Comparison of ENCODE assay signal across 1 cellular context in the genomic region with DNA sequence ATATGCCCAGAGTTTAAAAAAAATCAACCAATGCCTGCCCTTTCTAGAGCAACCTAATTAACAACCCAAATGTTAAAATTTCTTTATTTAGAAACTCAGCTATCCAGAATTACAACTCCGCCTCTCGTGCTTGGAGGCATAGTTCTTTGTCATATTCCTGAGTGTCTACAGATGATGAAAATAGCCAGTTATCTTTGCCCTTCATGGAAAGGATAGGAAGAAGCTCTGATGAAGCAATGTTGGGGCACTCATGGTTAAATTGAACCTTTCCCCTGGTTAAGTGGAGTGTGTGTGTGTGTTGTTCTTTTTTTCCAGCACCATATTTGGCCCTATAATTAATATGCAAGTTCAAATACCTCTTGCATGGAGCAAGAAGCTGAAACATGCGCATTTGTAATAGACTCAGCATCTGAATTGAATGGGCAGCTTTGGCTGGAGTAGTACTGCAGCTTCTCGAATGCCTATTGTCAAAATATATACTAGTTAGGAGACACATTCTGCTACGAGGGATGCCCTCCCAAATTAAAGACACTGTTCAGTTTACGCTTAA.
TF ChIP-seq lines count a peak whose summit lies in the region.

No MANE protein-coding gene starts in this region.

TF ChIP-seq in GM23338, 12 proteins besides CTCF, POLR2A, EP300 and RAD21 (continued from another document):
- TF ChIP-seq REST (IDR thresholded peaks at IDR 0.05; ENCODE audit: unreplicated experiment) = no peak
- TF ChIP-seq NANOG (IDR thresholded peaks at IDR 0.05; ENCODE audit: borderline replicate concordance) = no peak
- TF ChIP-seq EZH2 (IDR thresholded peaks at IDR 0.05; ENCODE audit: low read depth, unreplicated experiment) = no peak
- no peak for TF ChIP-seq ZNF331 (CRISPR knock-in tag; IDR thresholded peaks at IDR 0.05; ENCODE audit: low read depth)
- TF ChIP-seq ETS1 (IDR thresholded peaks at IDR 0.05) = no peak
- no peak for TF ChIP-seq EZH2phosphoT487 (IDR thresholded peaks at IDR 0.05; ENCODE audit: unreplicated experiment)
- TF ChIP-seq, protein P1, sequence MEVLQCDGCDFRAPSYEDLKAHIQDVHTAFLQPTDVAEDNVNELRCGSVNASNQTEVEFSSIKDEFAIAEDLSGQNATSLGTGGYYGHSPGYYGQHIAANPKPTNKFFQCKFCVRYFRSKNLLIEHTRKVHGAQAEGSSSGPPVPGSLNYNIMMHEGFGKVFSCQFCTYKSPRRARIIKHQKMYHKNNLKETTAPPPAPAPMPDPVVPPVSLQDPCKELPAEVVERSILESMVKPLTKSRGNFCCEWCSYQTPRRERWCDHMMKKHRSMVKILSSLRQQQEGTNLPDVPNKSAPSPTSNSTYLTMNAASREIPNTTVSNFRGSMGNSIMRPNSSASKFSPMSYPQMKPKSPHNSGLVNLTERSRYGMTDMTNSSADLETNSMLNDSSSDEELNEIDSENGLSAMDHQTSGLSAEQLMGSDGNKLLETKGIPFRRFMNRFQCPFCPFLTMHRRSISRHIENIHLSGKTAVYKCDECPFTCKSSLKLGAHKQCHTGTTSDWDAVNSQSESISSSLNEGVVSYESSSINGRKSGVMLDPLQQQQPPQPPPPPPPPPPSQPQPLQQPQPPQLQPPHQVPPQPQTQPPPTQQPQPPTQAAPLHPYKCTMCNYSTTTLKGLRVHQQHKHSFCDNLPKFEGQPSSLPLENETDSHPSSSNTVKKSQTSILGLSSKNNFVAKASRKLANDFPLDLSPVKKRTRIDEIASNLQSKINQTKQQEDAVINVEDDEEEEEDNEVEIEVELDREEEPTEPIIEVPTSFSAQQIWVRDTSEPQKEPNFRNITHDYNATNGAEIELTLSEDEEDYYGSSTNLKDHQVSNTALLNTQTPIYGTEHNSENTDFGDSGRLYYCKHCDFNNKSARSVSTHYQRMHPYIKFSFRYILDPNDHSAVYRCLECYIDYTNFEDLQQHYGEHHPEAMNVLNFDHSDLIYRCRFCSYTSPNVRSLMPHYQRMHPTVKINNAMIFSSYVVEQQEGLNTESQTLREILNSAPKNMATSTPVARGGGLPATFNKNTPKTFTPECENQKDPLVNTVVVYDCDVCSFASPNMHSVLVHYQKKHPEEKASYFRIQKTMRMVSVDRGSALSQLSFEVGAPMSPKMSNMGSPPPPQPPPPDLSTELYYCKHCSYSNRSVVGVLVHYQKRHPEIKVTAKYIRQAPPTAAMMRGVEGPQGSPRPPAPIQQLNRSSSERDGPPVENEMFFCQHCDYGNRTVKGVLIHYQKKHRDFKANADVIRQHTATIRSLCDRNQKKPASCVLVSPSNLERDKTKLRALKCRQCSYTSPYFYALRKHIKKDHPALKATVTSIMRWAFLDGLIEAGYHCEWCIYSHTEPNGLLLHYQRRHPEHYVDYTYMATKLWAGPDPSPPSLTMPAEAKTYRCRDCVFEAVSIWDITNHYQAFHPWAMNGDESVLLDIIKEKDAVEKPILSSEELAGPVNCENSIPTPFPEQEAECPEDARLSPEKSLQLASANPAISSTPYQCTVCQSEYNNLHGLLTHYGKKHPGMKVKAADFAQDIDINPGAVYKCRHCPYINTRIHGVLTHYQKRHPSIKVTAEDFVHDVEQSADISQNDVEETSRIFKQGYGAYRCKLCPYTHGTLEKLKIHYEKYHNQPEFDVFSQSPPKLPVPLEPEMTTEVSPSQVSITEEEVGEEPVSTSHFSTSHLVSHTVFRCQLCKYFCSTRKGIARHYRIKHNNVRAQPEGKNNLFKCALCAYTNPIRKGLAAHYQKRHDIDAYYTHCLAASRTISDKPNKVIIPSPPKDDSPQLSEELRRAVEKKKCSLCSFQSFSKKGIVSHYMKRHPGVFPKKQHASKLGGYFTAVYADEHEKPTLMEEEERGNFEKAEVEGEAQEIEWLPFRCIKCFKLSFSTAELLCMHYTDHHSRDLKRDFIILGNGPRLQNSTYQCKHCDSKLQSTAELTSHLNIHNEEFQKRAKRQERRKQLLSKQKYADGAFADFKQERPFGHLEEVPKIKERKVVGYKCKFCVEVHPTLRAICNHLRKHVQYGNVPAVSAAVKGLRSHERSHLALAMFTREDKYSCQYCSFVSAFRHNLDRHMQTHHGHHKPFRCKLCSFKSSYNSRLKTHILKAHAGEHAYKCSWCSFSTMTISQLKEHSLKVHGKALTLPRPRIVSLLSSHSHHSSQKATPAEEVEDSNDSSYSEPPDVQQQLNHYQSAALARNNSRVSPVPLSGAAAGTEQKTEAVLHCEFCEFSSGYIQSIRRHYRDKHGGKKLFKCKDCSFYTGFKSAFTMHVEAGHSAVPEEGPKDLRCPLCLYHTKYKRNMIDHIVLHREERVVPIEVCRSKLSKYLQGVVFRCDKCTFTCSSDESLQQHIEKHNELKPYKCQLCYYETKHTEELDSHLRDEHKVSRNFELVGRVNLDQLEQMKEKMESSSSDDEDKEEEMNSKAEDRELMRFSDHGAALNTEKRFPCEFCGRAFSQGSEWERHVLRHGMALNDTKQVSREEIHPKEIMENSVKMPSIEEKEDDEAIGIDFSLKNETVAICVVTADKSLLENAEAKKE (CRISPR knock-in tag; IDR thresholded peaks at IDR 0.05) = no peak
- TF ChIP-seq CREB1 (CRISPR knock-in tag; IDR thresholded peaks at IDR 0.05; ENCODE audit: low read depth) = no peak
- TF ChIP-seq STAT1 (IDR thresholded peaks at IDR 0.05; ENCODE audit: unreplicated experiment) = no peak
- TF ChIP-seq ZNF114 (CRISPR knock-in tag; IDR thresholded peaks at IDR 0.05) = no peak
TF ChIP-seq in GM23338: peak in this region for 0.
